19 cellular contexts compared by ENCODE assay signal in genomic region chr13:40146586-40147240, GRCh38.
DNase-seq lines count a peak whose midpoint lies in the region; ATAC-seq, FAIRE-seq and TF ChIP-seq lines count a peak whose summit lies in the region.
"Had no signal": no experiment of that assay in that cellular context is flagged by ENCODE, and none has a peak within 500 bp of the region (broad histone marks: within the 10 kb centered on the region; RNA-seq: fewer than 3 reads in every experiment).

No MANE protein-coding gene starts in this region.

- peaks cover 64% of the 10 kb centered on the region for H3K4me1 Mint-ChIP-seq in activated T-cell treated with anti-CD3 and anti-CD28 coated beads, Interleukin-2, amount 50 U/mL, for 4 hours (ENCODE audit: low read depth)

- no peak for TF ChIP-seq POLR2A in erythroblast (IDR thresholded peaks at IDR 0.05; ENCODE audit: low read length)

- H3K9me3 Mint-ChIP-seq in activated T-cell treated with anti-CD3 and anti-CD28 coated beads, Interleukin-2, amount 50 U/mL, for 4 hours = no peaks in the 10 kb centered on the region
- H3K9me3 Mint-ChIP-seq: mesothelial cell of epicardium had no signal

- H3K27ac ChIP-seq in kidney (ENCODE audit: low read depth in 2 of 2, low read length in 2 of 2) = no peak overlapping the region

- no peaks in the 10 kb centered on the region for H3K9me3 ChIP-seq in kidney (ENCODE audit: control insufficient read depth in 1 of 2, low read length in 2 of 2)
- H3K9me3 ChIP-seq: HAP-1 had no signal

- no peak overlapping the region for H3K4me3 ChIP-seq in kidney (ENCODE audit: low read length in 2 of 2)
- H3K4me3 ChIP-seq: HAP-1 had no signal

- FAIRE-seq in kidney (lab: Jason Lieb, UNC) = no peak
- FAIRE-seq: GM18507, HTR-8/SVneo had no signal

- intact Hi-C loops in kidney (cut with DNase I) = no loop called here

- H3K4me1 ChIP-seq in kidney (ENCODE audit: control insufficient read depth in 1 of 2, insufficient read depth in 1 of 2, low read depth in 1 of 2, low read length in 2 of 2) = peaks cover 0 to 1% of the 10 kb centered on the region in 2 donors

- no peaks in the 10 kb centered on the region for H3K36me3 ChIP-seq in kidney (ENCODE audit: control insufficient read depth in 1 of 2, insufficient read depth in 2 of 2, low read length in 2 of 2)
- H3K36me3 ChIP-seq: HAP-1 had no signal

- no peak for TF ChIP-seq CTCF in kidney (IDR thresholded peaks at IDR 0.05; ENCODE audit: borderline replicate concordance, extremely low read depth, insufficient read depth)

- no peaks in the 10 kb centered on the region for H3K36me3 Mint-ChIP-seq in activated T-cell treated with anti-CD3 and anti-CD28 coated beads, Interleukin-2, amount 50 U/mL, for 4 hours (ENCODE audit: insufficient read depth)
- H3K36me3 Mint-ChIP-seq: mesothelial cell of epicardium had no signal

- no peak overlapping the region for H3K4me3 Mint-ChIP-seq in activated T-cell treated with anti-CD3 and anti-CD28 coated beads, Interleukin-2, amount 50 U/mL, for 4 hours
- H3K4me3 Mint-ChIP-seq: mesothelial cell of epicardium had no signal

- no peaks in the 10 kb centered on the region for H3K27me3 Mint-ChIP-seq in activated T-cell treated with anti-CD3 and anti-CD28 coated beads, Interleukin-2, amount 50 U/mL, for 4 hours (ENCODE audit: low read depth)

- ATAC-seq in activated T-cell treated with anti-CD3 and anti-CD28 coated beads, Interleukin-2, amount 50 U/mL, for 4 hours = peak; percentile 36 to 55

- DNase-seq in CD1c-positive myeloid dendritic cell (ENCODE audit: extremely low spot score) (peak; percentile 52), M059J (ENCODE audit: low read depth) (peak; percentile 68), foreskin melanocyte (peak; percentile 33), kidney (no peak), erythroblast (lab: John Stamatoyannopoulos, UW) (no peak), KG1 (lab: John Stamatoyannopoulos, UW) (no peak), HuH-7 (ENCODE audit: low spot score) (no peak)
- no peak for DNase-seq in activated T-cell treated with anti-CD3 and anti-CD28 coated beads, Interleukin-2, amount 50 U/mL, for 4 hours
- DNase-seq: activated effector memory CD4-positive, alpha-beta T cell treated with Interleukin-2 at 50 U/mL for 16 hours; C1 segment of cervical spinal cord; cerebellar nuclear complex; GF-D8; NCI-H446 treated with DMSO at 0.1 percent for 48 hours; posterior cingulate gyrus; stimulated activated naive CD4-positive, alpha-beta T cell treated with Interleukin-2 at 50 U/mL for 16 hours had no signal

- no peak overlapping the region for H3K9ac ChIP-seq in kidney (ENCODE audit: low read length in 2 of 2)

Comparison
In these comparisons a context has a peak if more than half of its experiments do, and no peak if none do; other contexts are left out.
1. DNase-seq: peak in CD1c-positive myeloid dendritic cell (single experiment), M059J (single experiment) and foreskin melanocyte (single experiment); none in activated T-cell treated with anti-CD3 and anti-CD28 coated beads, Interleukin-2, amount 50 U/mL, for 4 hours (single experiment), kidney (single experiment), erythroblast (0 of 2), KG1 (single experiment) and HuH-7 (single experiment).